ENCODE assay signal across 19 cellular contexts in the genomic region with DNA sequence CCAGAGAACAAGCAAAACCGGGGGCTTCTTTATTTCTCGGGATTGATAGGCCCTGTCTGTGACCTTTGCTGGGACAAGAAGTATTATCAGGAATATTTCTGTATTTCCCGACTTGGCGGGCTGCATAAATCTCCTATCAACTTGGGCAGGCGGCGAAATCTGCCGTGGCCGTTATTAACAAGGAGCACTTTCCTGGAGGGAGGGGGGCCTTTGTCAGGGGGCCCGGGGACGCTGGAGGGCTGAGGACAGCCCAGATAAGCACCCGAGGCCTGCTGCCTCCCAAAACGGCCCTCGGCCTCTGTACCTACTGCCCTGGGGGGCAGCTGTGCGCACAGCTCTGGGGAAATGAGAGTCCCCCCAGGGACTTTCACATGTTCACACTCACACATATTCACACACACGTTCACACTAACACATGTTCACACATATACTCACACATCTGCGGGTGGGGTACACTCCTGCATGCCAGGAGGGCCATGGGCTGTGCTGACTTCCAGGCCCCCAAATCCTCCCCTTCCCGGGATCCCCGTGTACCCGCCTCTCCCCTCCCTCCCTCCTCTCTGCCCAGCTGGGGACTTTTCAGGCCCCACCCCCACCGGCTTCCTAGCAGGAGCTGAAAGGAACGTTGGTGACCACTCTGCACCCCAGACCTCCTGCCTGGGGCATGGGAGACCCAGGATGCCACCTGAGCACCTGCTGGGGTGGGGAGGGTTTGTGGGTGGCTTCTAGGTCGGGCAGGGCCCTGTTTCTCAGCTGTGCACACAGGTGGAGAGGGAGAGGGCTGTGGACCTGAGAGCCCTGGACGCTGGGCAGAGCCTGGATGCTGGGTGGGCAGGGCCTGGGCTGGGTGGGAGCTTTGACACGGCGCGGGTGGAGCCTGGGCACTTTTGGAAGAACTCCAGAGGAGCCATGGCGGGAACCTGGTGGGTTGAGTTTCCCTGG. TPM values are rescaled to one million over a fixed set of nuclear protein-coding genes. Genes with fewer than 3 reads are reported as not detected.
A peak's percentile ranks its signal among the peaks of the same experiment; 100 is the strongest.
DNase-seq lines count a peak whose midpoint lies in the region; FAIRE-seq and TF ChIP-seq lines count a peak whose summit lies in the region.
"Had no signal": no experiment of that assay in that cellular context is flagged by ENCODE, and none has a peak within 500 bp of the region (broad histone marks: within the 10 kb centered on the region; RNA-seq: fewer than 3 reads in every experiment).

No MANE protein-coding gene starts in this region.

- no CpG with 5 or more reads among the region's 27 CpGs for WGBS in neuronal stem cell (ENCODE audit: extremely low coverage in 2 of 2, insufficient read length in 2 of 2, insufficient replicate concordance in 1 of 2), 2 donors
- 91 to 92% methylated on average over 19 to 27 of the region's 27 CpGs for WGBS in GM23248 (ENCODE audit: low coverage in 1 of 2, low lambda C conversion rate in 2 of 2, missing lambda C conversion rate in 2 of 2), 2 experiments

- no peak overlapping the region for H3K23ac ChIP-seq in neuronal stem cell (ENCODE audit: low read depth, low read length, poor library complexity)

- H4K91ac ChIP-seq in neuronal stem cell (ENCODE audit: low read depth, low read length, poor library complexity): peak overlapping the region; percentile 4

- peak overlapping the region; percentile 58 for H3K4me3 Mint-ChIP-seq in glutamatergic neuron (ENCODE audit: unreplicated experiment)

- H3K18ac ChIP-seq in neuronal stem cell (ENCODE audit: low read length): peak overlapping the region; percentile 89

- H3K27me3 Mint-ChIP-seq in glutamatergic neuron (ENCODE audit: unreplicated experiment): peaks cover 22% of the 10 kb centered on the region

- TF ChIP-seq POLR2A in GM12891 (IDR thresholded peaks at IDR 0.05; ENCODE audit: low read depth, low read length): no peak

- H3K4me1 Mint-ChIP-seq in glutamatergic neuron (ENCODE audit: low read depth, unreplicated experiment): peaks cover 54% of the 10 kb centered on the region

- H2BK15ac ChIP-seq in neuronal stem cell (ENCODE audit: low read length): peak overlapping the region; percentile 77

- H3K4me2 ChIP-seq in BLaER1 (peak overlapping the region; percentile 95), neuronal stem cell (ENCODE audit: insufficient read depth, low read length, poor library complexity, severe bottlenecking) (no peak overlapping the region), GM23248 (ENCODE audit: unreplicated experiment) (no peak overlapping the region)

- H3K4me3 ChIP-seq in BLaER1: no peak overlapping the region
- no peak overlapping the region for H3K4me3 ChIP-seq in neuronal stem cell (ENCODE audit: low read length in 2 of 2)
- no peak overlapping the region for H3K4me3 ChIP-seq in GM23248

- no peaks in the 10 kb centered on the region for H3K79me1 ChIP-seq in neuronal stem cell (ENCODE audit: low read depth, low read length)

- peak overlapping the region; percentile 79 for H3K27ac ChIP-seq in BLaER1
- no peak overlapping the region for H3K27ac ChIP-seq in neuronal stem cell (replicated peaks; ENCODE audit: low read length)
- H3K27ac ChIP-seq in GM23248: no peak overlapping the region

- H3K4ac ChIP-seq in neuronal stem cell (ENCODE audit: low read length): peak overlapping the region; percentile 14

- no peak for TF ChIP-seq CTCF in glutamatergic neuron (IDR thresholded peaks at IDR 0.05; ENCODE audit: partially characterized antibody, unreplicated experiment)

- H3K9me3 Mint-ChIP-seq in glutamatergic neuron (ENCODE audit: unreplicated experiment): peaks cover 34% of the 10 kb centered on the region

- no peaks in the 10 kb centered on the region for H3K27me3 ChIP-seq in BLaER1
- peaks cover 0 to 18% (median 0%) of the 10 kb centered on the region in 3 experiments for H3K27me3 ChIP-seq in neuronal stem cell (ENCODE audit: control insufficient read depth in 3 of 3, insufficient read depth in 3 of 3, low read depth in 1 of 3, low read length in 3 of 3)
- no peaks in the 10 kb centered on the region for H3K27me3 ChIP-seq in GM23248 (replicated peaks; ENCODE audit: insufficient read depth)

- H3K9ac ChIP-seq in BLaER1: peak overlapping the region; percentile 50
- H3K9ac ChIP-seq in neuronal stem cell (ENCODE audit: low read depth, low read length, poor library complexity): peak overlapping the region; percentile 18
- no peak overlapping the region for H3K9ac ChIP-seq in GM23248

- H2BK5ac ChIP-seq in neuronal stem cell (ENCODE audit: low read length): no peak overlapping the region

- H3K36me3 ChIP-seq in BLaER1 (no peaks in the 10 kb centered on the region), neuronal stem cell (replicated peaks in 1 of 2; ENCODE audit: control insufficient read depth in 2 of 2, insufficient read depth in 2 of 2, low read length in 2 of 2) (no peaks in the 10 kb centered on the region), GM23248 (ENCODE audit: low read depth) (no peaks in the 10 kb centered on the region)

- no peaks in the 10 kb centered on the region for H3K9me2 ChIP-seq in GM23248 (ENCODE audit: insufficient read depth)

- H2AK5ac ChIP-seq in neuronal stem cell (ENCODE audit: low read depth, low read length): peak overlapping the region; percentile 87

- in situ Hi-C loops in GM23248 (cut with MboI): no loop called here

- H3K36me3 Mint-ChIP-seq in glutamatergic neuron (ENCODE audit: unreplicated experiment): no peaks in the 10 kb centered on the region

- no peaks in the 10 kb centered on the region for H3F3A ChIP-seq in GM23248 (ENCODE audit: insufficient read depth)

- H3K9me3 ChIP-seq in BLaER1 (no peaks in the 10 kb centered on the region), neuronal stem cell (replicated peaks in 1 of 2; ENCODE audit: control insufficient read depth in 2 of 2, insufficient read depth in 1 of 2, low read depth in 1 of 2, low read length in 2 of 2) (no peaks in the 10 kb centered on the region), GM23248 (ENCODE audit: low read depth) (no peaks in the 10 kb centered on the region)

- no peak overlapping the region for H3K14ac ChIP-seq in neuronal stem cell (ENCODE audit: low read length)

- peaks cover 100% of the 10 kb centered on the region for H3K4me1 ChIP-seq in BLaER1
- peaks cover 32 to 58% of the 10 kb centered on the region in 2 donors for H3K4me1 ChIP-seq in neuronal stem cell (ENCODE audit: control insufficient read depth in 2 of 2, insufficient read depth in 1 of 2, low read depth in 1 of 2, low read length in 2 of 2)
- 0 out of 2 replicates have a peak, but pooled peaks cover 3% of the 10 kb centered on the region for H3K4me1 ChIP-seq in GM23248 (ENCODE audit: insufficient read depth)

- H4K20me1 ChIP-seq in BLaER1: peaks cover 79% of the 10 kb centered on the region; the same call in 1 of the 2 replicates
- H4K20me1 ChIP-seq in GM23248 (ENCODE audit: insufficient read depth): peaks cover 4% of the 10 kb centered on the region; the same call in 1 of the 2 replicates

- H2BK12ac ChIP-seq in neuronal stem cell (ENCODE audit: low read length): peak overlapping the region; percentile 41

- FAIRE-seq in GM12891 (lab: Jason Lieb, UNC): no peak

- H3K27ac Mint-ChIP-seq in glutamatergic neuron (ENCODE audit: unreplicated experiment): peak overlapping the region; percentile 57

- H2BK120ac ChIP-seq in neuronal stem cell (ENCODE audit: low read depth, low read length): peak overlapping the region; percentile 0

- H2AFZ ChIP-seq in neuronal stem cell (ENCODE audit: low read length) (no peak overlapping the region), GM23248 (no peak overlapping the region)

- no peak overlapping the region for H4K8ac ChIP-seq in neuronal stem cell (ENCODE audit: low read depth, low read length)

- peaks cover 94% of the 10 kb centered on the region for H3K79me2 ChIP-seq in GM23248 (ENCODE audit: insufficient read depth)

- DNase-seq in NCI-H69 (lab: John Stamatoyannopoulos, UW) (peak; percentile 45), glutamatergic neuron (no peak), neuronal stem cell (ENCODE audit: low spot score) (no peak), GM12891 (ENCODE audit: insufficient read length, low spot score) (no peak), GM23248 (no peak), NAMALWA (ENCODE audit: low spot score) (no peak)
- no peak for DNase-seq in stimulated activated CD4-positive, alpha-beta T cell treated with anti-CD3 and anti-CD28 coated beads, Interleukin-4, amount 100 ng/mL, for 24 hours
- DNase-seq: 8988T, COR-L47, DMS79, GOT3, IMR-90, MV-4-11, NCI-H1694, NCI-H2081, NCI-H2171, NCI-H345, Right ventricle myocardium superior had no signal

TF ChIP-seq in GM12891, 5 proteins besides CTCF, POLR2A, EP300 and RAD21:
- TF ChIP-seq SPI1 (IDR thresholded peaks at IDR 0.05; ENCODE audit: low read depth, low read length) (no peak), PAX5 (IDR thresholded peaks at IDR 0.05; ENCODE audit: insufficient read depth, low read length, severe bottlenecking) (no peak), TAF1 (IDR thresholded peaks at IDR 0.05; ENCODE audit: low read depth, low read length) (no peak), POU2F2 (IDR thresholded peaks at IDR 0.05; ENCODE audit: low read depth, low read length) (no peak), POLR2AphosphoS5 (IDR thresholded peaks at IDR 0.05; ENCODE audit: low read depth, low read length) (no peak)

RNA-seq across cellular contexts. Expression of a gene that starts 24.3 kb away (rescaled TPM):
- 473 TPM for total RNA-seq in glutamatergic neuron (ENCODE audit: unreplicated experiment)
- polyA plus RNA-seq in neuronal stem cell (2013, experiment 1 of 2): 5.7 TPM
- polyA plus RNA-seq in neuronal stem cell (2013, experiment 2 of 2): 6.2 TPM
- 18.7 TPM for polyA plus RNA-seq in GM12891 (2012; ENCODE audit: low read depth, missing spikeins)
- 35.1 and 46.3 TPM in 2 replicates for total RNA-seq in GM23248 (2014; rRNA removed; shearing (Covaris generic))
- 10.6 and 11.6 TPM in 2 replicates for polyA plus RNA-seq in GM23248 (2016; fragmentation: Nextera tagmentation; extraction: Ambion mirVana)

Comparison
In these comparisons a context has a peak if more than half of its experiments do, and no peak if none do; other contexts are left out.
1. RNA of a gene that starts 24.3 kb away (total RNA-seq): 473 TPM in glutamatergic neuron (single experiment); 35.1 to 46.3 TPM in GM23248; every median in the first group is over 10 times any median in the second.